ENCODE assay signal across 16 cellular contexts in genomic region chr10:30704016-30704600, GRCh38.
DNase-seq lines count a peak whose midpoint lies in the region; ATAC-seq and TF ChIP-seq lines count a peak whose summit lies in the region.
"Had no signal": no experiment of that assay in that cellular context is flagged by ENCODE, and none has a peak within 500 bp of the region (broad histone marks: within the 10 kb centered on the region; RNA-seq: fewer than 3 reads in every experiment).

No MANE protein-coding gene starts in this region.

- H3K4me3 Mint-ChIP-seq in CD4-positive, CD25-positive, alpha-beta regulatory T cell = peak overlapping the region; percentile 91 to 95 (median 94)
- H3K4me3 Mint-ChIP-seq in T-helper 17 cell = peak overlapping the region; percentile 89

- intact Hi-C loops in lower lobe of right lung (cut with DNase I) (no loop called here), heart left ventricle (cut with DNase I) (no loop called here), left lung (cut with DNase I) (no loop called here)

- H3K4me3 ChIP-seq in CD4-positive, CD25-positive, alpha-beta regulatory T cell (ENCODE audit: low read depth, low read length) = peak overlapping the region; percentile 86
- H3K4me3 ChIP-seq in GM12864 (ENCODE audit: low read depth, low read length) (peak overlapping the region; percentile 45), lower lobe of right lung (no peak overlapping the region), heart left ventricle (peak overlapping the region in 1 of 12 donors; percentile 35), left lung (no peak overlapping the region)
- H3K4me3 ChIP-seq: GM23248, hepatocyte, K562 had no signal

- peaks cover 19 to 74% (median 44%) of the 10 kb centered on the region in 4 donors for H3K4me1 Mint-ChIP-seq in CD4-positive, CD25-positive, alpha-beta regulatory T cell
- H3K4me1 Mint-ChIP-seq in T-helper 17 cell = peaks cover 48% of the 10 kb centered on the region

- ATAC-seq in CD4-positive, CD25-positive, alpha-beta regulatory T cell (ENCODE audit: low read depth in 2 of 2) = no peak
- no peak for ATAC-seq in T-helper 17 cell
- no peak for ATAC-seq in lower lobe of right lung
- no peak for ATAC-seq in heart left ventricle
- no peak for ATAC-seq in left lung
- ATAC-seq: K562, Panc1 had no signal

- peaks cover under 1% of the 10 kb centered on the region for H3K36me3 Mint-ChIP-seq in CD4-positive, CD25-positive, alpha-beta regulatory T cell
- H3K36me3 Mint-ChIP-seq in T-helper 17 cell (ENCODE audit: low read depth) = no peaks in the 10 kb centered on the region

- H3K27ac ChIP-seq in CD4-positive, CD25-positive, alpha-beta regulatory T cell (ENCODE audit: insufficient read depth, low read length, poor library complexity, severe bottlenecking) = peak overlapping the region; percentile 89
- H3K27ac ChIP-seq in lower lobe of right lung (peak overlapping the region; percentile 22), heart left ventricle (peak overlapping the region in 1 of 12 donors; percentile 76), left lung (no peak overlapping the region)
- H3K27ac ChIP-seq: GM23248, hepatocyte had no signal

- TF ChIP-seq CTCF in GM12864 (IDR thresholded peaks at IDR 0.05; ENCODE audit: low read depth, low read length, missing control alignments) (no peak), lower lobe of right lung (IDR thresholded peaks at IDR 0.05) (no peak), heart left ventricle (IDR thresholded peaks at IDR 0.05) (no peak), left lung (IDR thresholded peaks at IDR 0.05) (no peak)

- peak overlapping the region; percentile 97 to 99 (median 98) for H3K27ac Mint-ChIP-seq in CD4-positive, CD25-positive, alpha-beta regulatory T cell
- H3K27ac Mint-ChIP-seq in T-helper 17 cell = peak overlapping the region; percentile 96

- 74 to 93% (median 82%) methylated on average over 11 of the region's 11 CpGs for WGBS in heart left ventricle, 4 donors

- H3K27me3 Mint-ChIP-seq in CD4-positive, CD25-positive, alpha-beta regulatory T cell = no peaks in the 10 kb centered on the region
- no peaks in the 10 kb centered on the region for H3K27me3 Mint-ChIP-seq in T-helper 17 cell

- no peaks in the 10 kb centered on the region for H3K36me3 ChIP-seq in CD4-positive, CD25-positive, alpha-beta regulatory T cell (ENCODE audit: control insufficient read depth, insufficient read depth, low read length)
- no peaks in the 10 kb centered on the region for H3K36me3 ChIP-seq in lower lobe of right lung
- H3K36me3 ChIP-seq in heart left ventricle = no peaks in the 10 kb centered on the region
- no peaks in the 10 kb centered on the region for H3K36me3 ChIP-seq in left lung

- TF ChIP-seq POLR2A in heart left ventricle (IDR thresholded peaks at IDR 0.05) = no peak

- peaks cover 68% of the 10 kb centered on the region for H3K4me1 ChIP-seq in CD4-positive, CD25-positive, alpha-beta regulatory T cell (ENCODE audit: control insufficient read depth, insufficient read depth, low read length, poor library complexity, severe bottlenecking)
- H3K4me1 ChIP-seq in lower lobe of right lung (no peaks in the 10 kb centered on the region), heart left ventricle (peaks cover 0 to 20% (median 0%) of the 10 kb centered on the region in 12 donors), left lung (peaks cover 0 to 30% of the 10 kb centered on the region in 2 donors)

- peak in 1 of 3 donors; percentile 62 for DNase-seq in CD4-positive, CD25-positive, alpha-beta regulatory T cell
- DNase-seq in GM12864 (ENCODE audit: low read depth) (no peak), T-helper 17 cell (no peak), lower lobe of right lung (no peak), heart left ventricle (no peak), left lung (no peak), amniotic stem cell (lab: John Stamatoyannopoulos, UW) (no peak), NCI-H2107 treated with DMSO at 0.1 percent for 48 hours (lab: John Stamatoyannopoulos, UW; ENCODE audit: unreplicated experiment) (no peak)
- DNase-seq: activated CD4-positive, alpha-beta T cell treated with anti-CD3 and anti-CD28 coated beads for 1 hour; C1 segment of cervical spinal cord; erythroblast; GM23248; NCI-H510A had no signal

- no peaks in the 10 kb centered on the region for H3K9me3 ChIP-seq in CD4-positive, CD25-positive, alpha-beta regulatory T cell (ENCODE audit: control insufficient read depth in 2 of 2, low read length in 2 of 2)
- H3K9me3 ChIP-seq in T-helper 17 cell (ENCODE audit: control insufficient read depth, low read length, poor library complexity, severe bottlenecking) (no peaks in the 10 kb centered on the region), lower lobe of right lung (no peaks in the 10 kb centered on the region), heart left ventricle (no peaks in the 10 kb centered on the region), left lung (no peaks in the 10 kb centered on the region)

- H3K9me3 Mint-ChIP-seq in CD4-positive, CD25-positive, alpha-beta regulatory T cell = no peaks in the 10 kb centered on the region

- H3K27me3 ChIP-seq in CD4-positive, CD25-positive, alpha-beta regulatory T cell (ENCODE audit: control insufficient read depth, insufficient read depth, low read length) = no peaks in the 10 kb centered on the region
- H3K27me3 ChIP-seq in lower lobe of right lung (ENCODE audit: low read depth) = no peaks in the 10 kb centered on the region
- H3K27me3 ChIP-seq in heart left ventricle = no peaks in the 10 kb centered on the region
- no peaks in the 10 kb centered on the region for H3K27me3 ChIP-seq in left lung
- H3K27me3 ChIP-seq: hepatocyte had no signal

Comparison
In these comparisons a context has a peak if more than half of its experiments do, and no peak if none do; other contexts are left out.
1. H3K27ac ChIP-seq: peak in CD4-positive, CD25-positive, alpha-beta regulatory T cell (single experiment) and lower lobe of right lung (single experiment); none in left lung (0 of 2).
2. H3K4me3 ChIP-seq: peak in CD4-positive, CD25-positive, alpha-beta regulatory T cell (single experiment) and GM12864 (single experiment); none in lower lobe of right lung (single experiment) and left lung (0 of 2).